29 cellular contexts compared by ENCODE assay signal in genomic region chr6:159908940-159909339, GRCh38. TPM values are rescaled to one million over a fixed set of nuclear protein-coding genes. Genes with fewer than 3 reads are reported as not detected.
"Had no signal": no experiment of that assay in that cellular context is flagged by ENCODE, and none has a peak within 500 bp of the region (broad histone marks: within the 10 kb centered on the region; RNA-seq: fewer than 3 reads in every experiment).

No MANE protein-coding gene starts in this region.

- H3K4me1 Mint-ChIP-seq: memory B cell, mesothelial cell of epicardium, nephron had no signal

- H3K9me3 Mint-ChIP-seq: dendritic cell treated with granulocyte-macrophage colony-stimulating factor and Interleukin-4, amounts not matched to agents 40 ng/mL and 50 ng/mL, for 4 days; effector memory CD8-positive, alpha-beta T cell; mesothelial cell of epicardium; nephron had no signal

- H3K4me3 ChIP-seq: esophagus muscularis mucosa, gastroesophageal sphincter, left ventricle myocardium inferior, lower lobe of right lung, psoas muscle, right lobe of liver, spleen, testis, tibial nerve, upper lobe of right lung, vagina had no signal

- H3K27me3 ChIP-seq: right lobe of liver, testis, upper lobe of right lung, vagina had no signal

- H3K4me1 ChIP-seq: esophagus muscularis mucosa, gastroesophageal sphincter, left ventricle myocardium inferior, lower lobe of right lung, psoas muscle, spleen, testis, tibial nerve, upper lobe of right lung, vagina had no signal

- H3K36me3 Mint-ChIP-seq: mesothelial cell of epicardium; stimulated activated memory B cell treated with anti-CD40 and anti-IgM and Interleukin-4, amounts not matched to agents 10 μg/mL and 1 μg/mL and 100 μg/mL, for 72 hours had no signal

- ATAC-seq: effector memory CD8-positive, alpha-beta T cell; lower lobe of right lung; right lobe of liver; stimulated activated memory B cell treated with anti-CD40 and anti-IgM and Interleukin-4, amounts not matched to agents 10 μg/mL and 1 μg/mL and 100 μg/mL, for 72 hours; stimulated activated naive CD8-positive, alpha-beta T cell treated with anti-CD3 and anti-CD28 coated beads, Interleukin-15, amount 100 ng/mL, for 72 hours; upper lobe of right lung had no signal

- DNase-seq: effector memory CD8-positive, alpha-beta T cell; glutamatergic neuron; immature natural killer cell; left ventricle myocardium inferior; lower lobe of right lung; occipital lobe; psoas muscle; retina; right lobe of liver; spleen; stimulated activated CD4-positive, alpha-beta T cell treated with anti-CD3 and anti-CD28 coated beads, Interleukin-15, amount 100 ng/mL, for 24 hours; stimulated activated CD4-positive, alpha-beta T cell treated with anti-CD3 and anti-CD28 coated beads, Interleukin-1b, Interleukin-23, amount 100 ng/mL, for 48 hours; stimulated activated CD4-positive, alpha-beta T cell treated with anti-CD3 and anti-CD28 coated beads, Interleukin-4, amount 100 ng/mL, for 24 hours; stimulated activated naive CD8-positive, alpha-beta T cell treated with anti-CD3 and anti-CD28 coated beads, Interleukin-15, amount 100 ng/mL, for 72 hours; testis; upper lobe of right lung had no signal

- H3K36me3 ChIP-seq: esophagus muscularis mucosa, gastroesophageal sphincter, left ventricle myocardium inferior, lower lobe of right lung, right lobe of liver, spleen, tibial nerve, upper lobe of right lung, vagina had no signal

- H3K27ac Mint-ChIP-seq: dendritic cell treated with granulocyte-macrophage colony-stimulating factor and Interleukin-4, amounts not matched to agents 40 ng/mL and 50 ng/mL, for 4 days; effector memory CD8-positive, alpha-beta T cell; immature natural killer cell; memory B cell; mesothelial cell of epicardium; nephron; stimulated activated memory B cell treated with anti-CD40 and anti-IgM and Interleukin-4, amounts not matched to agents 10 μg/mL and 1 μg/mL and 100 μg/mL, for 72 hours; stimulated activated naive CD8-positive, alpha-beta T cell treated with anti-CD3 and anti-CD28 coated beads, Interleukin-15, amount 100 ng/mL, for 72 hours had no signal

- H3K4me3 Mint-ChIP-seq: dendritic cell treated with granulocyte-macrophage colony-stimulating factor and Interleukin-4, amounts not matched to agents 40 ng/mL and 50 ng/mL, for 4 days; effector memory CD8-positive, alpha-beta T cell; immature natural killer cell; memory B cell; mesothelial cell of epicardium; nephron; stimulated activated memory B cell treated with anti-CD40 and anti-IgM and Interleukin-4, amounts not matched to agents 10 μg/mL and 1 μg/mL and 100 μg/mL, for 72 hours; stimulated activated naive CD8-positive, alpha-beta T cell treated with anti-CD3 and anti-CD28 coated beads, Interleukin-15, amount 100 ng/mL, for 72 hours had no signal

- H3K27ac ChIP-seq: epithelial cell of prostate, esophagus muscularis mucosa, gastroesophageal sphincter, left ventricle myocardium inferior, lower lobe of right lung, psoas muscle, right lobe of liver, spleen, testis, tibial nerve, upper lobe of right lung, vagina had no signal

RNA-seq across cellular contexts. Expression of gene MAS1, which starts 18.2 kb away (rescaled TPM):
- total RNA-seq: esophagus muscularis mucosa, gastroesophageal sphincter, left ventricle myocardium inferior, lower lobe of right lung, mesothelial cell of epicardium, mucosa of gallbladder, occipital lobe, psoas muscle, right lobe of liver, spleen, subcutaneous adipose tissue, tibial nerve, upper lobe of right lung had no signal
- polyA plus RNA-seq: immature natural killer cell, keratinocyte, psoas muscle had no signal
